Comparison of ENCODE assay signal across 16 cellular contexts in the genomic region with DNA sequence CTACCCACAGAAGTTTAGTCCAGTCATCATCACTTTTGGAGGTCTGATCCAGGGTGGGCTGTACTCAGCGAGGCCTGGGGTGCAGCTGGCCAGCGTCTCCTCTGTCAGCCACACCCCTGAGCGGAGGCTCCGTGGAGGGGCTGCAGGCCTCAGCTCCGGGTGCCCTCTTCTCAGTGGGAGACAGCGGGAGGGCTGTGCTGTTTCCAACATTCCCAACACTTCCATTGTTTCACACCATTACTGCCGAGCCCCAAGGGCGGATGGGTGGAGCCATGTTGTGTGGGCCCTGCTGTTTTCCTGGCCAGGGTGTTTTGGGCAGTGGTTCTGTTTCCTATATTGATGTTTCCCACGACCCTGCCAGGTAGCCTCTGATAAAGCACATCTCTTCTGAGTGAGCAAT.
A peak's percentile ranks its signal among the peaks of the same experiment; 100 is the strongest.
DNase-seq lines count a peak whose midpoint lies in the region; ATAC-seq and TF ChIP-seq lines count a peak whose summit lies in the region.
"Had no signal": no experiment of that assay in that cellular context is flagged by ENCODE, and none has a peak within 500 bp of the region (broad histone marks: within the 10 kb centered on the region; RNA-seq: fewer than 3 reads in every experiment).

No MANE protein-coding gene starts in this region.

- H3K36me3 ChIP-seq in BLaER1 (no peaks in the 10 kb centered on the region), gastroesophageal sphincter (no peaks in the 10 kb centered on the region), mesenchymal stem cell (ENCODE audit: control insufficient read depth in 1 of 2, insufficient read depth in 2 of 2, low read depth in 1 of 2, low read length in 2 of 2) (peaks cover 0 to 2% of the 10 kb centered on the region in 2 experiments)
- H3K36me3 ChIP-seq: HAP-1 had no signal

- no peak for TF ChIP-seq POLR2A in gastroesophageal sphincter (IDR thresholded peaks at IDR 0.05)

- no peak overlapping the region for H3K4ac ChIP-seq in mesenchymal stem cell (ENCODE audit: low read depth in 1 of 2, low read length in 2 of 2)

- no peak overlapping the region for H2AFZ ChIP-seq in mesenchymal stem cell (ENCODE audit: low read depth, low read length)

- H3K4me3 ChIP-seq in BLaER1, result no peak overlapping the region
- H3K4me3 ChIP-seq in gastroesophageal sphincter, result no peak overlapping the region
- no peak overlapping the region for H3K4me3 ChIP-seq in mesenchymal stem cell (ENCODE audit: insufficient read depth in 1 of 2, low read depth in 1 of 2, low read length in 2 of 2)
- H3K4me3 ChIP-seq: HAP-1 had no signal

- peaks cover 53% of the 10 kb centered on the region for H3K4me1 ChIP-seq in BLaER1
- no peaks in the 10 kb centered on the region for H3K4me1 ChIP-seq in gastroesophageal sphincter
- peaks cover 8% of the 10 kb centered on the region for H3K4me1 ChIP-seq in mesenchymal stem cell (ENCODE audit: control insufficient read depth, insufficient read depth, low read depth, low read length)
- H3K4me1 ChIP-seq: HAP-1 had no signal

- H4K8ac ChIP-seq in mesenchymal stem cell (ENCODE audit: low read length), result no peak overlapping the region

- H3K9ac ChIP-seq in BLaER1 (no peak overlapping the region), mesenchymal stem cell (ENCODE audit: low read length) (no peak overlapping the region)

- H4K20me1 ChIP-seq in BLaER1, result no peaks in the 10 kb centered on the region

- no peak overlapping the region for H4K91ac ChIP-seq in mesenchymal stem cell (ENCODE audit: low read length)

- TF ChIP-seq EP300 in Ishikawa (IDR thresholded peaks at IDR 0.05; ENCODE audit: borderline replicate concordance) (0 out of 2 replicates have a peak, but pooled peaks have one; percentile 26), gastroesophageal sphincter (IDR thresholded peaks at IDR 0.05) (no peak)

- no peak for TF ChIP-seq RAD21 in Ishikawa (IDR thresholded peaks at IDR 0.05; ENCODE audit: low read depth)

- H3K79me1 ChIP-seq in mesenchymal stem cell (replicated peaks; ENCODE audit: low read length, poor library complexity, severe bottlenecking), result no peaks in the 10 kb centered on the region

- H3K4me2 ChIP-seq in BLaER1 (peak overlapping the region; percentile 95; the same call in 1 of the 2 replicates), mesenchymal stem cell (ENCODE audit: low read length, poor library complexity, severe bottlenecking) (no peak overlapping the region)

- no peaks in the 10 kb centered on the region for H3K9me3 ChIP-seq in BLaER1
- no peaks in the 10 kb centered on the region for H3K9me3 ChIP-seq in gastroesophageal sphincter
- H3K9me3 ChIP-seq in mesenchymal stem cell (ENCODE audit: control insufficient read depth, low read length), result no peaks in the 10 kb centered on the region
- H3K9me3 ChIP-seq: HAP-1 had no signal

- no peak overlapping the region for H2AK5ac ChIP-seq in mesenchymal stem cell (ENCODE audit: low read length, severe bottlenecking)

- no peak overlapping the region for H3K18ac ChIP-seq in mesenchymal stem cell (ENCODE audit: low read depth in 1 of 2, low read length in 2 of 2)

- no peak overlapping the region for H3K14ac ChIP-seq in mesenchymal stem cell (ENCODE audit: low read length in 2 of 2)

- H2BK15ac ChIP-seq in mesenchymal stem cell (ENCODE audit: low read depth, poor library complexity, severe bottlenecking), result no peak overlapping the region

- WGBS in gastroesophageal sphincter (ENCODE audit: low coverage in 1 of 2), 2 donors, result 50% methylated on average over 1 of the region's 9 CpGs; no CpG with 5 or more reads in 1 of the 2 donors
- WGBS in mesenchymal stem cell, result 92% methylated on average over 8 of the region's 9 CpGs

- ATAC-seq in gastroesophageal sphincter (peak; percentile 17), HG03442 (IDR thresholded peaks at IDR 0.05; ENCODE audit: unreplicated experiment) (no peak)
- ATAC-seq: CD8-positive, alpha-beta T cell; HepG2 had no signal

- no peak overlapping the region for H2BK5ac ChIP-seq in mesenchymal stem cell (ENCODE audit: low read depth, low read length, poor library complexity, severe bottlenecking)

- H3K27me3 ChIP-seq in BLaER1 (no peaks in the 10 kb centered on the region), gastroesophageal sphincter (peaks cover 10% of the 10 kb centered on the region), mesenchymal stem cell (ENCODE audit: control insufficient read depth in 1 of 2, insufficient read depth in 1 of 2, low read length in 2 of 2) (no peaks in the 10 kb centered on the region)

- no peak overlapping the region for H2BK120ac ChIP-seq in mesenchymal stem cell (ENCODE audit: low read depth, low read length)

- no peak overlapping the region for H2BK12ac ChIP-seq in mesenchymal stem cell (ENCODE audit: low read length in 2 of 2)

- DNase-seq in posterior vena cava (ENCODE audit: low spot score) (peak; percentile 43), dermis blood vessel endothelial cell (no peak), DMS53 (lab: John Stamatoyannopoulos, UW) (no peak), mesenchymal stem cell (no peak)
- DNase-seq: ACHN; CD8-positive, alpha-beta T cell; COR-L47; DMS153; GDM1 had no signal

- no peak overlapping the region for H3K23ac ChIP-seq in mesenchymal stem cell (ENCODE audit: low read length in 2 of 2)

- TF ChIP-seq CTCF in gastroesophageal sphincter (IDR thresholded peaks at IDR 0.05), result no peak

- H3K27ac ChIP-seq in BLaER1 (0 out of 2 replicates have a peak overlapping the region, but pooled peaks have one; percentile 76), gastroesophageal sphincter (no peak overlapping the region), mesenchymal stem cell (ENCODE audit: low read length, poor library complexity, severe bottlenecking) (no peak overlapping the region)
- H3K27ac ChIP-seq: C4-2B had no signal

- intact Hi-C loops in posterior vena cava (cut with DNase I), result no loop called here

TF ChIP-seq in Ishikawa, 13 proteins besides CTCF, POLR2A, EP300 and RAD21:
- TF ChIP-seq, protein P1, sequence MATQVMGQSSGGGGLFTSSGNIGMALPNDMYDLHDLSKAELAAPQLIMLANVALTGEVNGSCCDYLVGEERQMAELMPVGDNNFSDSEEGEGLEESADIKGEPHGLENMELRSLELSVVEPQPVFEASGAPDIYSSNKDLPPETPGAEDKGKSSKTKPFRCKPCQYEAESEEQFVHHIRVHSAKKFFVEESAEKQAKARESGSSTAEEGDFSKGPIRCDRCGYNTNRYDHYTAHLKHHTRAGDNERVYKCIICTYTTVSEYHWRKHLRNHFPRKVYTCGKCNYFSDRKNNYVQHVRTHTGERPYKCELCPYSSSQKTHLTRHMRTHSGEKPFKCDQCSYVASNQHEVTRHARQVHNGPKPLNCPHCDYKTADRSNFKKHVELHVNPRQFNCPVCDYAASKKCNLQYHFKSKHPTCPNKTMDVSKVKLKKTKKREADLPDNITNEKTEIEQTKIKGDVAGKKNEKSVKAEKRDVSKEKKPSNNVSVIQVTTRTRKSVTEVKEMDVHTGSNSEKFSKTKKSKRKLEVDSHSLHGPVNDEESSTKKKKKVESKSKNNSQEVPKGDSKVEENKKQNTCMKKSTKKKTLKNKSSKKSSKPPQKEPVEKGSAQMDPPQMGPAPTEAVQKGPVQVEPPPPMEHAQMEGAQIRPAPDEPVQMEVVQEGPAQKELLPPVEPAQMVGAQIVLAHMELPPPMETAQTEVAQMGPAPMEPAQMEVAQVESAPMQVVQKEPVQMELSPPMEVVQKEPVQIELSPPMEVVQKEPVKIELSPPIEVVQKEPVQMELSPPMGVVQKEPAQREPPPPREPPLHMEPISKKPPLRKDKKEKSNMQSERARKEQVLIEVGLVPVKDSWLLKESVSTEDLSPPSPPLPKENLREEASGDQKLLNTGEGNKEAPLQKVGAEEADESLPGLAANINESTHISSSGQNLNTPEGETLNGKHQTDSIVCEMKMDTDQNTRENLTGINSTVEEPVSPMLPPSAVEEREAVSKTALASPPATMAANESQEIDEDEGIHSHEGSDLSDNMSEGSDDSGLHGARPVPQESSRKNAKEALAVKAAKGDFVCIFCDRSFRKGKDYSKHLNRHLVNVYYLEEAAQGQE (IDR thresholded peaks at IDR 0.05; ENCODE audit: low read depth), result no peak
- no peak for TF ChIP-seq CEBPB (IDR thresholded peaks at IDR 0.05)
- TF ChIP-seq, protein P2, sequence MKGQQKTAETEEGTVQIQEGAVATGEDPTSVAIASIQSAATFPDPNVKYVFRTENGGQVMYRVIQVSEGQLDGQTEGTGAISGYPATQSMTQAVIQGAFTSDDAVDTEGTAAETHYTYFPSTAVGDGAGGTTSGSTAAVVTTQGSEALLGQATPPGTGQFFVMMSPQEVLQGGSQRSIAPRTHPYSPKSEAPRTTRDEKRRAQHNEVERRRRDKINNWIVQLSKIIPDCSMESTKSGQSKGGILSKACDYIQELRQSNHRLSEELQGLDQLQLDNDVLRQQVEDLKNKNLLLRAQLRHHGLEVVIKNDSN (IDR thresholded peaks at IDR 0.05), result no peak
- TF ChIP-seq CREB1 (IDR thresholded peaks at IDR 0.05; ENCODE audit: low read depth), result no peak
- no peak for TF ChIP-seq YY1 (IDR thresholded peaks at IDR 0.05; ENCODE audit: low read depth)
- TF ChIP-seq FOXM1 (IDR thresholded peaks at IDR 0.05; ENCODE audit: borderline replicate concordance, low read depth), result no peak
TF ChIP-seq in Ishikawa: peak in this region for 0.
